8 cellular contexts compared by ENCODE assay signal in the genomic region with DNA sequence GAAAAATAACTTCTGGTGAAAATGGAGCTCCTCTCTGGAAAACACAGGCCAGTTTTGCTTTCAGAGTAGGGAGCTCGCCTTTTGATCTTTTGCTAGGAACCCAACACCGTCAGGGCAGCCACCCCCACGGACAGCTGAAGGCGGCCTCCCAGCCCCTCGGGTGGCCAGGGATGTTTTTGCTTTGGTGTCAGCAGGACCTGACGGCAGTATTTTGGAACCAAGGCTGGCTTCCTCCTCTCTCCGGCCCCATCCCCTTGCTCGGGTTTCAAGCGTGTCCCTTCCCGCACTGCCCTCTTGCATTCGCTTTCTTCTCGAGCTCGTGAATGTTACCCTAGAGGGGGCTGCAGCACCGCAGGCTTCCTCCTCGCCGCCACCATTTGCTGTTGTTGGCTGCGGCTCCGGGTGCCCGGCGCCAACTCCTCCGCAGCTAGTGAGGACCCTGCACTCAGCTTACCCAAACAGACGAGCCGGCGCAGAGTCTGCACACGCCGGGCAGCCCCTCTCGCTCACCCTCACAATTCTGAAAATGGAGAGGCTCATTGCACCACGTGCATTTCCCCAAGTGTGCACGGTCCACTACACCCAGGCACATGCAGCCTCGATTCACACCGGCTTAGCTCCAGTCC. TPM values are rescaled to one million over a fixed set of nuclear protein-coding genes. Genes with fewer than 3 reads are reported as not detected.
DNase-seq lines count a peak whose midpoint lies in the region; ATAC-seq, FAIRE-seq and TF ChIP-seq lines count a peak whose summit lies in the region.

No MANE protein-coding gene starts in this region.

- intact Hi-C loops in psoas muscle (cut with DNase I) (no loop called here), PC-3 (cut with micrococcal nuclease) (no loop called here)

- 1 to 2% (median 2%) methylated on average over 31 of the region's 31 CpGs for WGBS in psoas muscle, 3 donors

- H3K9ac ChIP-seq in astrocyte (ENCODE audit: low read length) (peak overlapping the region; percentile 69), PC-3 (ENCODE audit: low read length) (no peak overlapping the region)

- H3K36me3 Mint-ChIP-seq in astrocyte (ENCODE audit: low read depth, unreplicated experiment): no peaks in the 10 kb centered on the region

- H3K9me3 ChIP-seq in astrocyte (ENCODE audit: insufficient read depth, low read depth, low read length) (no peaks in the 10 kb centered on the region), psoas muscle (no peaks in the 10 kb centered on the region), PC-3 (ENCODE audit: low read length) (no peaks in the 10 kb centered on the region)

- H3K4me1 ChIP-seq in astrocyte (ENCODE audit: insufficient read depth, low read length): peaks cover 23% of the 10 kb centered on the region
- H3K4me1 ChIP-seq in psoas muscle: no peaks in the 10 kb centered on the region
- peaks cover 6% of the 10 kb centered on the region; the same call in 1 of the 2 replicates for H3K4me1 ChIP-seq in PC-3 (ENCODE audit: insufficient read depth, low read length)

- H3K27ac Mint-ChIP-seq in astrocyte (ENCODE audit: unreplicated experiment): no peak overlapping the region

- no TSS peak for BruUV-seq in PC-3 (replicated peaks; lab: Mats Ljungman, UMichigan)

- H3K36me3 ChIP-seq in astrocyte (ENCODE audit: insufficient read depth, low read length) (no peaks in the 10 kb centered on the region), psoas muscle (ENCODE audit: insufficient read depth in 1 of 2, low read depth in 1 of 2) (no peaks in the 10 kb centered on the region), PC-3 (ENCODE audit: low read depth, low read length) (no peaks in the 10 kb centered on the region)

- CTCF ChIA-PET in PC-3 (lab: Charles Lee): no interaction called here
- CTCF ChIA-PET in GM10248 (lab: Yijun Ruan, JAX): interaction anchor here (1.1 to 5.0 kb wide), 4 partner anchors 12 to 184 kb away, joined by 3 to 21 read pairs (median 6); no protein-coding TSS in a partner anchor

- DNase-seq in EH (ENCODE audit: low read depth): peak; percentile 60
- DNase-seq in astrocyte (ENCODE audit: low read depth): peak; percentile 41
- DNase-seq in hepatic stellate cell (ENCODE audit: low spot score): peak; percentile 28
- DNase-seq in psoas muscle: peak; percentile 13 to 54
- DNase-seq in T-helper 1 cell: no peak
- no peak for DNase-seq in PC-3
- no peak for DNase-seq in GM10248 (ENCODE audit: extremely low spot score)

- H3K9me2 ChIP-seq in PC-3 (replicated peaks; ENCODE audit: low read length): no peaks in the 10 kb centered on the region

- H3K27me3 ChIP-seq in astrocyte (ENCODE audit: insufficient read depth, low read length) (no peaks in the 10 kb centered on the region), psoas muscle (ENCODE audit: insufficient read depth in 3 of 3, low read length in 2 of 3) (peaks cover 0 to 1% (median 0%) of the 10 kb centered on the region in 3 donors), PC-3 (ENCODE audit: low read length) (no peaks in the 10 kb centered on the region)

- peaks cover 4% of the 10 kb centered on the region for H3K27me3 Mint-ChIP-seq in astrocyte (ENCODE audit: low read depth, unreplicated experiment)

- ATAC-seq in psoas muscle: peak; percentile 28 to 57 (median 50)
- ATAC-seq in GM21381 (IDR thresholded peaks at IDR 0.05; ENCODE audit: unreplicated experiment): no peak
- ATAC-seq in PC-3: no peak

- FAIRE-seq in astrocyte (lab: Jason Lieb, UNC): no peak

- H3K9me3 Mint-ChIP-seq in astrocyte (ENCODE audit: unreplicated experiment): peaks cover 4% of the 10 kb centered on the region

- no peak overlapping the region for H3K4me3 Mint-ChIP-seq in astrocyte (ENCODE audit: unreplicated experiment)

- peaks cover 31% of the 10 kb centered on the region for H3K4me1 Mint-ChIP-seq in astrocyte (ENCODE audit: low read depth, unreplicated experiment)

- no peak for TF ChIP-seq CTCF in astrocyte (IDR thresholded peaks at IDR 0.05; ENCODE audit: insufficient read depth, low read depth, low read length)
- TF ChIP-seq CTCF in psoas muscle (IDR thresholded peaks at IDR 0.05): no peak
- TF ChIP-seq CTCF in PC-3 (conservative IDR thresholded peaks at IDR 0.05; ENCODE audit: low read depth, low read length): no peak
- TF ChIP-seq CTCF in GM10248 (IDR thresholded peaks at IDR 0.05; ENCODE audit: control extremely low read depth, extremely low read depth, low read depth, missing control alignments): no peak

- H3K79me2 ChIP-seq in astrocyte (ENCODE audit: insufficient read depth, low read length) (no peaks in the 10 kb centered on the region), PC-3 (ENCODE audit: low read length) (no peaks in the 10 kb centered on the region)

- H3K4me2 ChIP-seq in astrocyte (ENCODE audit: low read length) (peak overlapping the region; percentile 85), PC-3 (ENCODE audit: low read length) (no peak overlapping the region)

- POLR2A ChIA-PET in PC-3 (lab: Charles Lee; ENCODE audit: unreplicated experiment): interaction anchor here (0.7 kb wide), 1 partner anchor 290 kb away, joined by 7 read pairs; no protein-coding TSS in a partner anchor
- POLR2A ChIA-PET in GM10248 (lab: Yijun Ruan, JAX): no interaction called here

- H2AFZ ChIP-seq in astrocyte (ENCODE audit: low read depth, low read length): peak overlapping the region; percentile 87
- no peak overlapping the region for H2AFZ ChIP-seq in PC-3 (ENCODE audit: low read length)

- H3F3A ChIP-seq in PC-3 (ENCODE audit: low read length, unreplicated experiment): no peaks in the 10 kb centered on the region

- peak overlapping the region; percentile 53 for H3K4me3 ChIP-seq in astrocyte (ENCODE audit: insufficient read depth, low read depth, low read length)
- H3K4me3 ChIP-seq in psoas muscle: peak overlapping the region; percentile 60
- no peak overlapping the region for H3K4me3 ChIP-seq in PC-3 (ENCODE audit: low read length)

- H3K27ac ChIP-seq in astrocyte (ENCODE audit: low read depth, low read length) (peak overlapping the region; percentile 63), psoas muscle (no peak overlapping the region), PC-3 (ENCODE audit: low read length) (no peak overlapping the region)

- no peaks in the 10 kb centered on the region for H4K20me1 ChIP-seq in astrocyte (ENCODE audit: insufficient read depth, low read length)
- H4K20me1 ChIP-seq in PC-3 (ENCODE audit: low read length): no peaks in the 10 kb centered on the region

RNA-seq across cellular contexts. Expression of a gene that starts 35.5 kb away (rescaled TPM):
- total RNA-seq in astrocyte (11.4 and 12.6 TPM in 2 replicates), psoas muscle (under 1 TPM; 0.28 to 0.57 (median 0.40) TPM), PC-3 (2014; rRNA removed) (0.26 TPM in 1 of 2 replicates, not detected in the other)
- under 1 TPM; 0.08 to 0.13 (median 0.10) TPM for polyA plus RNA-seq in psoas muscle

Comparison
In these comparisons a context has a peak if more than half of its experiments do, and no peak if none do; other contexts are left out.
1. DNase-seq: peak in EH (single experiment), astrocyte (single experiment), hepatic stellate cell (single experiment) and psoas muscle (2 of 2); none in T-helper 1 cell (0 of 5), PC-3 (single experiment) and GM10248 (single experiment).
2. ATAC-seq: peak in psoas muscle (4 of 4); none in GM21381 (single experiment) and PC-3 (single experiment).